In the genomic region with DNA sequence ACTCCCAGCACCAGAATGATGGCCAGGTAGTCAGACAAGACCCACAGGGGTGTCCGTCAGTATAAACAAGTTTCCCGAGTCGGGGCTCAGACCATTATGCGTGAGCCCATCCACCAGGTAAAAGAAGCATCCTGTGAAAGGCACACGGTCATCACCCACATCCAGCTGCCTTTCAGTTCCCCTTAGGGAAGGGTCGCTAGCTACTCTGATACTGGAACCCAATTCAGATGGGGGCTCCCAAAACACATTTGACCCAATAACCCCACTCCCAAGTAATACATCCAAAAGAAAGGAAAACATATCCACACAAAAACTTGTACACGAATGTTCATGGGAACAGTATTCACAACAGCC, we compare ENCODE assay signal across 8 cellular contexts.
A peak's percentile ranks its signal among the peaks of the same experiment; 100 is the strongest.
DNase-seq lines count a peak whose midpoint lies in the region; ATAC-seq and TF ChIP-seq lines count a peak whose summit lies in the region.

No MANE protein-coding gene starts in this region.

- no peak for ATAC-seq in activated naive CD4-positive, alpha-beta T cell treated with anti-CD3 and anti-CD28 coated beads, Interleukin-2, amount 50 U/mL, for 72 hours
- ATAC-seq in memory B cell (ENCODE audit: low read depth) (no peak), GM21423 (IDR thresholded peaks at IDR 0.05; ENCODE audit: unreplicated experiment) (no peak)

- no peaks in the 10 kb centered on the region for H3K9me3 Mint-ChIP-seq in activated naive CD4-positive, alpha-beta T cell treated with anti-CD3 and anti-CD28 coated beads for 36 hours
- no peaks in the 10 kb centered on the region for H3K9me3 Mint-ChIP-seq in activated naive CD4-positive, alpha-beta T cell treated with anti-CD3 and anti-CD28 coated beads, Interleukin-2, amount 50 U/mL, for 72 hours
- peaks cover 1% of the 10 kb centered on the region for H3K9me3 Mint-ChIP-seq in memory B cell

- no peak for TF ChIP-seq CTCF in tibial artery (IDR thresholded peaks at IDR 0.05)
- TF ChIP-seq CTCF in foreskin fibroblast (IDR thresholded peaks at IDR 0.05; ENCODE audit: low read depth, low read length): no peak

- no peaks in the 10 kb centered on the region for H3K9me3 ChIP-seq in tibial artery

- H3K27ac Mint-ChIP-seq in activated naive CD4-positive, alpha-beta T cell treated with anti-CD3 and anti-CD28 coated beads for 36 hours: peak overlapping the region; percentile 77
- H3K27ac Mint-ChIP-seq in activated naive CD4-positive, alpha-beta T cell treated with anti-CD3 and anti-CD28 coated beads, Interleukin-2, amount 50 U/mL, for 72 hours: peak overlapping the region; percentile 81 to 96
- peak overlapping the region; percentile 95 for H3K27ac Mint-ChIP-seq in memory B cell

- no peak for DNase-seq in activated naive CD4-positive, alpha-beta T cell treated with anti-CD3 and anti-CD28 coated beads for 36 hours
- no peak for DNase-seq in activated naive CD4-positive, alpha-beta T cell (lab: John Stamatoyannopoulos, UW)
- DNase-seq in activated naive CD4-positive, alpha-beta T cell treated with anti-CD3 and anti-CD28 coated beads, Interleukin-2, amount 50 U/mL, for 72 hours (ENCODE audit: low spot score in 2 of 2): no peak
- DNase-seq in memory B cell (ENCODE audit: low spot score in 2 of 2) (no peak), tibial artery (no peak), foreskin fibroblast (no peak), NCI-H510A treated with DMSO at 0.1 percent for 48 hours (lab: John Stamatoyannopoulos, UW) (no peak)

- CTCF ChIA-PET in activated naive CD4-positive, alpha-beta T cell treated with anti-CD3 and anti-CD28 coated beads for 36 hours (lab: Charles Lee): interaction anchor here (0.9 kb wide), 1 partner anchor 34 kb away, joined by 3 read pairs; no protein-coding TSS in a partner anchor

- peaks cover 94% of the 10 kb centered on the region for H3K4me1 Mint-ChIP-seq in activated naive CD4-positive, alpha-beta T cell treated with anti-CD3 and anti-CD28 coated beads for 36 hours (ENCODE audit: low read depth)
- peaks cover 63% of the 10 kb centered on the region for H3K4me1 Mint-ChIP-seq in memory B cell

- no peaks in the 10 kb centered on the region for H3K27me3 ChIP-seq in tibial artery

- H3K36me3 Mint-ChIP-seq in activated naive CD4-positive, alpha-beta T cell treated with anti-CD3 and anti-CD28 coated beads for 36 hours (ENCODE audit: low read depth): peaks cover 14% of the 10 kb centered on the region
- peaks cover 9 to 39% of the 10 kb centered on the region in 2 donors for H3K36me3 Mint-ChIP-seq in activated naive CD4-positive, alpha-beta T cell treated with anti-CD3 and anti-CD28 coated beads, Interleukin-2, amount 50 U/mL, for 72 hours
- H3K36me3 Mint-ChIP-seq in memory B cell: peaks cover 9% of the 10 kb centered on the region

- H3K27me3 Mint-ChIP-seq in activated naive CD4-positive, alpha-beta T cell treated with anti-CD3 and anti-CD28 coated beads for 36 hours (ENCODE audit: low read depth): no peaks in the 10 kb centered on the region
- H3K27me3 Mint-ChIP-seq in memory B cell: no peaks in the 10 kb centered on the region

- peaks cover 9 to 58% (median 39%) of the 10 kb centered on the region in 4 donors for H3K4me1 ChIP-seq in tibial artery

- peak overlapping the region; percentile 66 to 81 for H3K27ac ChIP-seq in tibial artery

- H3K4me3 ChIP-seq in tibial artery: no peak overlapping the region
- H3K4me3 ChIP-seq in foreskin fibroblast (ENCODE audit: low read depth in 1 of 2, low read length in 2 of 2): no peak overlapping the region

- intact Hi-C loops in activated naive CD4-positive, alpha-beta T cell treated with anti-CD3 and anti-CD28 coated beads for 36 hours (cut with micrococcal nuclease): no loop called here
- intact Hi-C loops in tibial artery (cut with DNase I; ENCODE audit: low total_unique reads): no loop called here

- no peaks in the 10 kb centered on the region for H3K36me3 ChIP-seq in tibial artery

- H3K4me3 Mint-ChIP-seq in activated naive CD4-positive, alpha-beta T cell treated with anti-CD3 and anti-CD28 coated beads for 36 hours: no peak overlapping the region
- peak overlapping the region; percentile 40 for H3K4me3 Mint-ChIP-seq in memory B cell
